Comparison of ENCODE assay signal across 9 cellular contexts in the genomic region with DNA sequence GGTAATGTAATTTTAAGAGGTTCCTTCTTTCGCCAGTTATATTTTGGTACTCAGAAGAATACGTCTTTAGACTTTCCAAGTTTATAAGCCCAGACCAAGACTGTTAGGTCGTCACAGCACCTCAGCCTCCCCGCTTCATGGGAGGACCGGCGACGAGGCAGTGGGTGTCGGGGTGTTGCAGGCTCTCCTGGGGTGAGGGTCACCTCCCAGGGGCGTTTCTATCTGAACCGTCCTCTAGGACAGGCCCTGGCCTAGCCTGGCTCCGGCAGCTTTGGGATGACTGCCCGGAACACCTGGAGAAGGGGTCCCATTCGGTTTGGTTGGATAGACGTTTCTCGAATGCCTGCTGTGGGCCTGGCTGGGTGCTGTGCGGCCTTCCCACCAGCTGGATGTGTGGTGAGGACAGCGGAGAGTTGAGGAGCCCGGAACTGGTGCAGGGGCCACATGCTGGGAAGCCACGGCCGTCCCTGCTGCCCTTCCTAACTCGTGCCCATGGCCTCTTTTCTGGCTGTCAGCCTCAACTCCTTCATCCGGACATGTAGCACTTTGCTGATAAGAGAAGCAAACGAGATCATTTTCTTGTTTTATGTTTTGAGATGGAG. TPM values are rescaled to one million over a fixed set of nuclear protein-coding genes. Genes with fewer than 3 reads are reported as not detected.
A peak's percentile ranks its signal among the peaks of the same experiment; 100 is the strongest.
DNase-seq lines count a peak whose midpoint lies in the region; ATAC-seq and TF ChIP-seq lines count a peak whose summit lies in the region.
"Had no signal": no experiment of that assay in that cellular context is flagged by ENCODE, and none has a peak within 500 bp of the region (broad histone marks: within the 10 kb centered on the region; RNA-seq: fewer than 3 reads in every experiment).

No MANE protein-coding gene starts in this region.

- H3K36me3 ChIP-seq in SK-N-SH (replicated peaks in 1 of 2; ENCODE audit: control insufficient read depth in 1 of 2, insufficient read depth in 2 of 2, low read length in 1 of 2) (peaks cover 0 to 12% of the 10 kb centered on the region in 2 experiments), stomach smooth muscle (ENCODE audit: control insufficient read depth in 2 of 2, insufficient read depth in 2 of 2, low read length in 2 of 2) (peaks cover 0 to 4% of the 10 kb centered on the region in 2 donors)

- peak overlapping the region; percentile 85 for H3K4me2 ChIP-seq in SK-N-SH

- H3K27me3 Mint-ChIP-seq in activated T-helper 17 cell treated with anti-CD3 and anti-CD28 coated beads, Interleukin-2, amount 50 U/mL, for 72 hours, result no peaks in the 10 kb centered on the region
- H3K27me3 Mint-ChIP-seq in immature natural killer cell (ENCODE audit: low read depth in 3 of 3), result peaks cover 0 to 4% (median 2%) of the 10 kb centered on the region in 3 donors

- H3K27me3 ChIP-seq in SK-N-SH (ENCODE audit: insufficient read depth), result no peaks in the 10 kb centered on the region
- no peaks in the 10 kb centered on the region for H3K27me3 ChIP-seq in stomach smooth muscle (ENCODE audit: control insufficient read depth in 1 of 2, insufficient read depth in 2 of 2, low read length in 2 of 2)

- no peaks in the 10 kb centered on the region for H3F3A ChIP-seq in SK-N-SH (replicated peaks; ENCODE audit: insufficient read depth)

- no peak for TF ChIP-seq EP300 in SK-N-SH (IDR thresholded peaks at IDR 0.05; ENCODE audit: borderline replicate concordance in 1 of 2, low read depth in 1 of 2, low read length in 1 of 2)

- H3K9ac ChIP-seq in SK-N-SH, result peak overlapping the region; percentile 80
- H3K9ac ChIP-seq in stomach smooth muscle (ENCODE audit: low read length in 2 of 2), result peak overlapping the region; percentile 73 to 75

- DNase-seq in SK-N-SH, result no peak
- no peak for DNase-seq in immature natural killer cell
- no peak for DNase-seq in NAMALWA (ENCODE audit: low spot score)
- no peak for DNase-seq in NCI-H2029 (lab: John Stamatoyannopoulos, UW)
- DNase-seq in NCI-H2171 treated with DMSO at 0.1 percent for 48 hours (lab: John Stamatoyannopoulos, UW), result no peak

- H3K27ac ChIP-seq in SK-N-SH (ENCODE audit: low read depth in 2 of 2, low read length in 1 of 2) (no peak overlapping the region), stomach smooth muscle (ENCODE audit: low read length) (peak overlapping the region; percentile 37)

- WGBS in SK-N-SH (ENCODE audit: low lambda C conversion rate), result 62% methylated on average over 12 of the region's 23 CpGs

- ATAC-seq in SK-N-SH treated with all-trans-retinoic acid at 6 μM for 48 hours, result no peak
- no peak for ATAC-seq in activated T-helper 17 cell treated with anti-CD3 and anti-CD28 coated beads, Interleukin-2, amount 50 U/mL, for 72 hours (replicated peaks)

- peak overlapping the region; percentile 69 for H3K4me3 Mint-ChIP-seq in activated T-helper 17 cell treated with anti-CD3 and anti-CD28 coated beads, Interleukin-2, amount 50 U/mL, for 72 hours
- peak overlapping the region; percentile 84 to 89 (median 88) for H3K4me3 Mint-ChIP-seq in immature natural killer cell

- CTCF ChIA-PET in SK-N-SH (lab: Yijun Ruan, JAX), result no interaction called here

- H3K9me3 ChIP-seq in SK-N-SH, result no peaks in the 10 kb centered on the region
- H3K9me3 ChIP-seq in stomach smooth muscle (ENCODE audit: control insufficient read depth in 2 of 2, low read length in 2 of 2), result no peaks in the 10 kb centered on the region

- H3K79me2 ChIP-seq in SK-N-SH (ENCODE audit: insufficient read depth), result peaks cover 57% of the 10 kb centered on the region

- H3K27ac Mint-ChIP-seq in activated T-helper 17 cell treated with anti-CD3 and anti-CD28 coated beads, Interleukin-2, amount 50 U/mL, for 72 hours, result peak overlapping the region; percentile 81
- peak overlapping the region; percentile 70 to 91 (median 87) for H3K27ac Mint-ChIP-seq in immature natural killer cell

- H3K36me3 Mint-ChIP-seq in activated T-helper 17 cell treated with anti-CD3 and anti-CD28 coated beads, Interleukin-2, amount 50 U/mL, for 72 hours (ENCODE audit: low read depth), result no peaks in the 10 kb centered on the region
- H3K36me3 Mint-ChIP-seq in immature natural killer cell, result peaks cover 0 to 4% (median 0%) of the 10 kb centered on the region in 3 donors

- H3K9me3 Mint-ChIP-seq in activated T-helper 17 cell treated with anti-CD3 and anti-CD28 coated beads, Interleukin-2, amount 50 U/mL, for 72 hours, result no peaks in the 10 kb centered on the region
- no peaks in the 10 kb centered on the region for H3K9me3 Mint-ChIP-seq in immature natural killer cell

- no peaks in the 10 kb centered on the region for H3K9me2 ChIP-seq in SK-N-SH

- H3K4me1 ChIP-seq in SK-N-SH (ENCODE audit: control insufficient read depth in 1 of 2, insufficient read depth in 2 of 2, low read depth in 1 of 2, low read length in 1 of 2) (peaks cover 5 to 28% of the 10 kb centered on the region in 2 experiments; a peak in 1 of 4 replicates), stomach smooth muscle (ENCODE audit: control insufficient read depth, insufficient read depth, low read length) (peaks cover 22% of the 10 kb centered on the region)

- H3K4me3 ChIP-seq in SK-N-SH (ENCODE audit: low read depth in 2 of 2, low read length in 1 of 2) (peak overlapping the region; percentile 68 to 69), stomach smooth muscle (ENCODE audit: low read length in 2 of 2) (peak overlapping the region; percentile 71 to 85)

- H4K20me1 ChIP-seq in SK-N-SH (ENCODE audit: insufficient read depth), result peaks cover 49% of the 10 kb centered on the region

- TF ChIP-seq RAD21 in SK-N-SH (IDR thresholded peaks at IDR 0.05; ENCODE audit: low read length), result no peak

- H3K4me1 Mint-ChIP-seq in activated T-helper 17 cell treated with anti-CD3 and anti-CD28 coated beads, Interleukin-2, amount 50 U/mL, for 72 hours, result peaks cover 11% of the 10 kb centered on the region
- peaks cover 52 to 57% of the 10 kb centered on the region in 2 donors for H3K4me1 Mint-ChIP-seq in immature natural killer cell

- POLR2A ChIA-PET in SK-N-SH (lab: Yijun Ruan, JAX), result interaction anchor here (1.3 kb wide), 1 partner anchor 9 kb away, joined by 3 read pairs; no protein-coding TSS in a partner anchor

- H2AFZ ChIP-seq in SK-N-SH (ENCODE audit: low read depth), result no peak overlapping the region

- TF ChIP-seq CTCF in SK-N-SH (IDR thresholded peaks at IDR 0.05), result no peak

TF ChIP-seq in SK-N-SH, 30 proteins besides CTCF, POLR2A, EP300 and RAD21:
- TF ChIP-seq TAF1 (IDR thresholded peaks at IDR 0.05; ENCODE audit: borderline replicate concordance, low read depth, low read length) (no peak), FOXJ3 (CRISPR knock-in tag; IDR thresholded peaks at IDR 0.05) (no peak), SIN3A (IDR thresholded peaks at IDR 0.05; ENCODE audit: borderline replicate concordance, low read depth, low read length) (no peak), SMC3 (IDR thresholded peaks at IDR 0.05; ENCODE audit: low read depth, low read length) (no peak)
- TF ChIP-seq, protein P1, sequence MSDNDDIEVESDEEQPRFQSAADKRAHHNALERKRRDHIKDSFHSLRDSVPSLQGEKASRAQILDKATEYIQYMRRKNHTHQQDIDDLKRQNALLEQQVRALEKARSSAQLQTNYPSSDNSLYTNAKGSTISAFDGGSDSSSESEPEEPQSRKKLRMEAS (IDR thresholded peaks at IDR 0.05; ENCODE audit: low read depth), result no peak
- TF ChIP-seq, protein P2, sequence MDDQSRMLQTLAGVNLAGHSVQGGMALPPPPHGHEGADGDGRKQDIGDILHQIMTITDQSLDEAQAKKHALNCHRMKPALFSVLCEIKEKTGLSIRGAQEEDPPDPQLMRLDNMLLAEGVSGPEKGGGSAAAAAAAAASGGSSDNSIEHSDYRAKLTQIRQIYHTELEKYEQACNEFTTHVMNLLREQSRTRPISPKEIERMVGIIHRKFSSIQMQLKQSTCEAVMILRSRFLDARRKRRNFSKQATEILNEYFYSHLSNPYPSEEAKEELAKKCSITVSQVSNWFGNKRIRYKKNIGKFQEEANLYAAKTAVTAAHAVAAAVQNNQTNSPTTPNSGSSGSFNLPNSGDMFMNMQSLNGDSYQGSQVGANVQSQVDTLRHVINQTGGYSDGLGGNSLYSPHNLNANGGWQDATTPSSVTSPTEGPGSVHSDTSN (IDR thresholded peaks at IDR 0.05), result no peak
TF ChIP-seq in SK-N-SH: peak in this region for 0.

TF ChIP-seq in SK-N-SH treated with all-trans-retinoic acid at 6 μM for 48 hours, 23 proteins besides CTCF, POLR2A, EP300 and RAD21 (continues in another document):
- no peak for TF ChIP-seq RARB (CRISPR knock-in tag; IDR thresholded peaks at IDR 0.05)
- TF ChIP-seq, protein P3, sequence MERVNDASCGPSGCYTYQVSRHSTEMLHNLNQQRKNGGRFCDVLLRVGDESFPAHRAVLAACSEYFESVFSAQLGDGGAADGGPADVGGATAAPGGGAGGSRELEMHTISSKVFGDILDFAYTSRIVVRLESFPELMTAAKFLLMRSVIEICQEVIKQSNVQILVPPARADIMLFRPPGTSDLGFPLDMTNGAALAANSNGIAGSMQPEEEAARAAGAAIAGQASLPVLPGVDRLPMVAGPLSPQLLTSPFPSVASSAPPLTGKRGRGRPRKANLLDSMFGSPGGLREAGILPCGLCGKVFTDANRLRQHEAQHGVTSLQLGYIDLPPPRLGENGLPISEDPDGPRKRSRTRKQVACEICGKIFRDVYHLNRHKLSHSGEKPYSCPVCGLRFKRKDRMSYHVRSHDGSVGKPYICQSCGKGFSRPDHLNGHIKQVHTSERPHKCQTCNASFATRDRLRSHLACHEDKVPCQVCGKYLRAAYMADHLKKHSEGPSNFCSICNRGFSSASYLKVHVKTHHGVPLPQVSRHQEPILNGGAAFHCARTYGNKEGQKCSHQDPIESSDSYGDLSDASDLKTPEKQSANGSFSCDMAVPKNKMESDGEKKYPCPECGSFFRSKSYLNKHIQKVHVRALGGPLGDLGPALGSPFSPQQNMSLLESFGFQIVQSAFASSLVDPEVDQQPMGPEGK (CRISPR knock-in tag; IDR thresholded peaks at IDR 0.05; ENCODE audit: borderline replicate concordance), result no peak
- TF ChIP-seq ZNF8 (CRISPR knock-in tag; IDR thresholded peaks at IDR 0.05), result no peak
- no peak for TF ChIP-seq TCF4 (CRISPR knock-in tag; IDR thresholded peaks at IDR 0.05; ENCODE audit: borderline replicate concordance)
- TF ChIP-seq PPARA (CRISPR knock-in tag; IDR thresholded peaks at IDR 0.05; ENCODE audit: borderline replicate concordance), result no peak

RNA-seq across cellular contexts. Expression of a gene that starts 1.1 kb away (rescaled TPM):
- polyA plus RNA-seq in SK-N-SH (2012; rRNA removed) (17.7 and 18.7 TPM in 2 replicates), immature natural killer cell (10 to 100 TPM; 17.9 to 45.2 (median 24.5) TPM)
- polyA plus RNA-seq in SK-N-SH (2012; cell fraction: cytosol; rRNA removed), result 10.6 and 13.0 TPM in 2 replicates
- polyA plus RNA-seq in SK-N-SH (2012; cell fraction: nucleus; rRNA removed), result 38.0 and 48.3 TPM in 2 replicates
- 10 to 100 TPM; 25.6 to 34.7 TPM for total RNA-seq in activated T-helper 17 cell treated with anti-CD3 and anti-CD28 coated beads, Interleukin-2, amount 50 U/mL, for 72 hours

RNA-seq across cellular contexts. Expression of a gene that starts 19.3 kb away (rescaled TPM):
- polyA plus RNA-seq in SK-N-SH (2012; rRNA removed) (0.02 TPM in 2 replicates), immature natural killer cell (not detected)
- polyA plus RNA-seq in SK-N-SH (2012; cell fraction: cytosol; rRNA removed), result 0.03 and 0.04 TPM in 2 replicates
- polyA plus RNA-seq in SK-N-SH (2012; cell fraction: nucleus; rRNA removed), result 0.07 and 0.18 TPM in 2 replicates
- not detected for total RNA-seq in activated T-helper 17 cell treated with anti-CD3 and anti-CD28 coated beads, Interleukin-2, amount 50 U/mL, for 72 hours
- total RNA-seq: dermis microvascular lymphatic vessel endothelial cell had no signal

RNA-seq across cellular contexts. Expression of a gene that starts 56.6 kb away (rescaled TPM):
- polyA plus RNA-seq in SK-N-SH (2012; rRNA removed) (36.6 and 42.9 TPM in 2 replicates), immature natural killer cell (10 to 100 TPM; 14.5 to 19.6 (median 15.3) TPM)
- polyA plus RNA-seq in SK-N-SH (2012; cell fraction: cytosol; rRNA removed), result 25.8 and 27.8 TPM in 2 replicates
- polyA plus RNA-seq in SK-N-SH (2012; cell fraction: nucleus; rRNA removed), result 66.8 and 75.1 TPM in 2 replicates
- total RNA-seq in activated T-helper 17 cell treated with anti-CD3 and anti-CD28 coated beads, Interleukin-2, amount 50 U/mL, for 72 hours, result 10 to 100 TPM; 19.7 to 40.2 TPM
